In genomic region chr12:124686001-124686884, GRCh38 we compare ENCODE assay signal across 13 cellular contexts.
DNase-seq lines count a peak whose midpoint lies in the region; ATAC-seq and TF ChIP-seq lines count a peak whose summit lies in the region.
"Had no signal": no experiment of that assay in that cellular context is flagged by ENCODE, and none has a peak within 500 bp of the region (broad histone marks: within the 10 kb centered on the region; RNA-seq: fewer than 3 reads in every experiment).

No MANE protein-coding gene starts in this region.

- no peaks in the 10 kb centered on the region for H3K27me3 ChIP-seq in heart right ventricle
- H3K27me3 ChIP-seq in upper lobe of left lung = no peaks in the 10 kb centered on the region
- H3K27me3 ChIP-seq: Peyer's patch had no signal

- WGBS in heart right ventricle, 2 donors = 56 to 62% methylated on average over 15 of the region's 15 CpGs
- WGBS in upper lobe of left lung, 2 donors = 66 to 75% methylated on average over 13 to 15 of the region's 15 CpGs

- DNase-seq in heart right ventricle = no peak
- no peak for DNase-seq in Right ventricle myocardium superior
- peak; percentile 26 for DNase-seq in kidney glomerular epithelial cell (lab: John Stamatoyannopoulos, UW)
- DNase-seq in upper lobe of left lung = no peak
- DNase-seq in SK-N-DZ (ENCODE audit: low spot score) = no peak
- no peak for DNase-seq in NCI-H2081 treated with DMSO at 0.1 percent for 48 hours (lab: John Stamatoyannopoulos, UW)
- DNase-seq in activated CD8-positive, alpha-beta memory T cell treated with anti-CD3 and anti-CD28 coated beads, Interleukin-2, amount 50 U/mL, for 4 hours = no peak
- DNase-seq: activated CD4-positive, alpha-beta memory T cell treated with anti-CD3 and anti-CD28 coated beads, Interleukin-2, amount 10 ng/mL, durations not matched to agents 7 days and 5 days; MM.1S; Peyer's patch; small intestine; stimulated activated naive CD8-positive, alpha-beta T cell treated with anti-CD3 and anti-CD28 coated beads, Interleukin-15, Interleukin-2, amounts not matched to agents 100 U/mL and 50 U/mL, for 24 hours had no signal

- H3K4me1 ChIP-seq in heart right ventricle = peaks cover 19 to 87% (median 64%) of the 10 kb centered on the region in 9 donors
- peaks cover 53 to 64% (median 61%) of the 10 kb centered on the region in 4 donors for H3K4me1 ChIP-seq in upper lobe of left lung

- TF ChIP-seq EP300 in upper lobe of left lung (IDR thresholded peaks at IDR 0.05) = no peak

- H3K9me3 Mint-ChIP-seq in brain = peaks cover 4 to 22% (median 20%) of the 10 kb centered on the region in 5 experiments
- H3K9me3 Mint-ChIP-seq: activated CD4-positive, alpha-beta memory T cell treated with anti-CD3 and anti-CD28 coated beads, Interleukin-2, amount 10 ng/mL, durations not matched to agents 7 days and 5 days had no signal

- ATAC-seq in heart right ventricle (no peak), Right ventricle myocardium superior (ENCODE audit: poor library complexity) (no peak), upper lobe of left lung (ENCODE audit: low FRiP score in 2 of 2) (no peak)
- ATAC-seq: stimulated activated naive CD8-positive, alpha-beta T cell treated with anti-CD3 and anti-CD28 coated beads, Interleukin-15, Interleukin-2, amounts not matched to agents 100 U/mL and 50 U/mL, for 24 hours had no signal

- H3K4me3 ChIP-seq in heart right ventricle = peak overlapping the region in 1 of 10 donors; percentile 31
- H3K4me3 ChIP-seq in upper lobe of left lung = no peak overlapping the region
- H3K4me3 ChIP-seq: Peyer's patch had no signal

- peak overlapping the region in 9 of 10 donors; percentile 47 to 91 (median 80) for H3K27ac ChIP-seq in heart right ventricle
- peak overlapping the region; percentile 51 to 91 (median 74) for H3K27ac ChIP-seq in upper lobe of left lung

- H3K36me3 ChIP-seq in heart right ventricle (no peaks in the 10 kb centered on the region), upper lobe of left lung (no peaks in the 10 kb centered on the region)
- H3K36me3 ChIP-seq: Peyer's patch had no signal

- H3K27ac Mint-ChIP-seq in brain = peak overlapping the region; percentile 87 to 96 (median 92)
- H3K27ac Mint-ChIP-seq: activated CD4-positive, alpha-beta memory T cell treated with anti-CD3 and anti-CD28 coated beads, Interleukin-2, amount 10 ng/mL, durations not matched to agents 7 days and 5 days had no signal

- peaks cover 76% of the 10 kb centered on the region for H3K4me1 Mint-ChIP-seq in brain

- H3K4me3 Mint-ChIP-seq in brain = peak overlapping the region in 1 of 5 experiments; percentile 46
- H3K4me3 Mint-ChIP-seq: activated CD4-positive, alpha-beta memory T cell treated with anti-CD3 and anti-CD28 coated beads, Interleukin-2, amount 10 ng/mL, durations not matched to agents 7 days and 5 days had no signal

- H3K27me3 Mint-ChIP-seq in brain = peaks cover 3% of the 10 kb centered on the region

- no peaks in the 10 kb centered on the region for H3K36me3 Mint-ChIP-seq in brain

- TF ChIP-seq POLR2A in upper lobe of left lung (IDR thresholded peaks at IDR 0.05) = no peak

- H3K9me3 ChIP-seq in heart right ventricle (peaks cover 0 to 5% (median 0%) of the 10 kb centered on the region in 11 donors), upper lobe of left lung (no peaks in the 10 kb centered on the region)
- H3K9me3 ChIP-seq: Peyer's patch had no signal

- intact Hi-C loops in heart right ventricle (cut with DNase I) = loop anchor here in 4 of 10 donors (5.0 to 10.0 kb wide), 6 partner anchors 46 to 301 kb away; partner anchors contain the start of gene NCOR2 (in 3 of the 4)
- intact Hi-C loops in Right ventricle myocardium superior (cut with DNase I) = no loop called here

- TF ChIP-seq CTCF in heart right ventricle (IDR thresholded peaks at IDR 0.05) (no peak), brain (conservative IDR thresholded peaks at IDR 0.05) (no peak), upper lobe of left lung (IDR thresholded peaks at IDR 0.05) (no peak)
